ENCODE assay signal across 9 cellular contexts in the genomic region with DNA sequence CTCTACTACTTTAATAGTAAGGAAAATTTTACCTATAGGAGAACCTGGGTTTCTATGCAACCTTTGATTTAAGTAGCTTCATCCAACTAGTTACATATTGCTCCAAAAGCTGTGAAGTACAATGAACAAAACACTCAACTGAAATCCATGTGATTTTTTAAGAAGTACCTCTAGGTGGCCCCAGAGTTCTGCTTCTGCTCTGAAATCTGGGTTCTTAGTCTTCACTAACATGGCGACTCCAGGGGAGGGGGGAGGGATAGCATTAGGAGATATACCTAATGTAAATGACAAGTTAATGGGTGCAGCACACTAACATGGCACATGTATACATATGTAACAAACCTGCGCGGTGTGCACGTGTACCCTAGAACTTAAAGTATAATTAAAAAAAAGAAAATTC.
DNase-seq lines count a peak whose midpoint lies in the region; TF ChIP-seq lines count a peak whose summit lies in the region.
"Had no signal": no experiment of that assay in that cellular context is flagged by ENCODE, and none has a peak within 500 bp of the region (broad histone marks: within the 10 kb centered on the region; RNA-seq: fewer than 3 reads in every experiment).

No MANE protein-coding gene starts in this region.

- no peak overlapping the region for H3K4me3 ChIP-seq in H7 (ENCODE audit: insufficient read depth, low read depth, low read length)
- no peak overlapping the region for H3K4me3 ChIP-seq in astrocyte of the cerebellum (ENCODE audit: low read depth, low read length)
- H3K4me3 ChIP-seq in neural progenitor cell = no peak overlapping the region
- no peak overlapping the region for H3K4me3 ChIP-seq in colonic mucosa

- peak; percentile 2 to 6 for DNase-seq in NCI-H446 (lab: John Stamatoyannopoulos, UW)
- no peak for DNase-seq in NCI-H446 treated with DMSO at 0.1 percent for 48 hours (lab: John Stamatoyannopoulos, UW)
- DNase-seq in H7 = peak; percentile 46
- DNase-seq in NCI-H1092 (lab: John Stamatoyannopoulos, UW) = peak; percentile 13
- no peak for DNase-seq in astrocyte of the cerebellum (ENCODE audit: low read depth)
- peak; percentile 71 for DNase-seq in neural progenitor cell (ENCODE audit: low spot score)
- no peak for DNase-seq in colonic mucosa
- DNase-seq in GOT3 (lab: John Stamatoyannopoulos, UW) = no peak

- H3K4me1 Mint-ChIP-seq in neural progenitor cell = no peaks in the 10 kb centered on the region

- no peaks in the 10 kb centered on the region for H3K79me2 ChIP-seq in neural progenitor cell (ENCODE audit: low read depth)

- H3K36me3 Mint-ChIP-seq in neural progenitor cell = no peaks in the 10 kb centered on the region
- H3K36me3 Mint-ChIP-seq: activated naive CD8-positive, alpha-beta T cell had no signal

- no peaks in the 10 kb centered on the region for H3F3A ChIP-seq in neural progenitor cell (ENCODE audit: low read depth)

- no peaks in the 10 kb centered on the region for H3K27me3 Mint-ChIP-seq in neural progenitor cell (ENCODE audit: insufficient read depth, low read depth)
- H3K27me3 Mint-ChIP-seq: activated naive CD8-positive, alpha-beta T cell had no signal

- no peaks in the 10 kb centered on the region for H3K9me3 Mint-ChIP-seq in neural progenitor cell

- no peak overlapping the region for H3K4me3 Mint-ChIP-seq in neural progenitor cell
- H3K4me3 Mint-ChIP-seq: activated naive CD8-positive, alpha-beta T cell had no signal

- TF ChIP-seq CTCF in astrocyte of the cerebellum (IDR thresholded peaks at IDR 0.05; ENCODE audit: low read depth, low read length, missing control alignments) (peak; percentile 28), neural progenitor cell (IDR thresholded peaks at IDR 0.05) (peak; percentile 63), colonic mucosa (IDR thresholded peaks at IDR 0.05) (no peak)

- H4K20me1 ChIP-seq in neural progenitor cell (ENCODE audit: low read depth) = no peaks in the 10 kb centered on the region

- H3K4me2 ChIP-seq in neural progenitor cell = no peak overlapping the region

- no peak overlapping the region for H3K27ac ChIP-seq in neural progenitor cell
- no peak overlapping the region for H3K27ac ChIP-seq in colonic mucosa

- H3K9me3 ChIP-seq in neural progenitor cell (ENCODE audit: low read depth) (no peaks in the 10 kb centered on the region), colonic mucosa (no peaks in the 10 kb centered on the region)

- in situ Hi-C loops in astrocyte of the cerebellum (cut with HindIII; ENCODE audit: low sequenced_read_pairs) = no loop called here

- H3K36me3 ChIP-seq in H7 (replicated peaks; ENCODE audit: control insufficient read depth, insufficient read depth, low read length) = no peaks in the 10 kb centered on the region
- no peaks in the 10 kb centered on the region for H3K36me3 ChIP-seq in neural progenitor cell
- H3K36me3 ChIP-seq in colonic mucosa = no peaks in the 10 kb centered on the region

- H3K4me1 ChIP-seq in neural progenitor cell (no peaks in the 10 kb centered on the region), colonic mucosa (no peaks in the 10 kb centered on the region)

- H2AFZ ChIP-seq in neural progenitor cell (replicated peaks) = no peak overlapping the region

- no peaks in the 10 kb centered on the region for H3K27me3 ChIP-seq in H7 (ENCODE audit: control insufficient read depth, insufficient read depth, low read length)
- H3K27me3 ChIP-seq in neural progenitor cell = no peaks in the 10 kb centered on the region
- H3K27me3 ChIP-seq in colonic mucosa = no peaks in the 10 kb centered on the region

- intact Hi-C loops in colonic mucosa (cut with DNase I) = no loop called here

- H3K9ac ChIP-seq in neural progenitor cell (no peak overlapping the region), colonic mucosa (ENCODE audit: low read depth in 2 of 2, low read length in 2 of 2) (no peak overlapping the region)

- H3K27ac Mint-ChIP-seq in neural progenitor cell = no peak overlapping the region
- H3K27ac Mint-ChIP-seq: activated naive CD8-positive, alpha-beta T cell had no signal

Comparison
In these comparisons a context has a peak if more than half of its experiments do, and no peak if none do; other contexts are left out.
1. DNase-seq: peak in NCI-H446 (2 of 2), H7 (single experiment), NCI-H1092 (single experiment) and neural progenitor cell (single experiment); none in NCI-H446 treated with DMSO at 0.1 percent for 48 hours (single experiment), astrocyte of the cerebellum (single experiment), colonic mucosa (single experiment) and GOT3 (single experiment).